In the genomic region with DNA sequence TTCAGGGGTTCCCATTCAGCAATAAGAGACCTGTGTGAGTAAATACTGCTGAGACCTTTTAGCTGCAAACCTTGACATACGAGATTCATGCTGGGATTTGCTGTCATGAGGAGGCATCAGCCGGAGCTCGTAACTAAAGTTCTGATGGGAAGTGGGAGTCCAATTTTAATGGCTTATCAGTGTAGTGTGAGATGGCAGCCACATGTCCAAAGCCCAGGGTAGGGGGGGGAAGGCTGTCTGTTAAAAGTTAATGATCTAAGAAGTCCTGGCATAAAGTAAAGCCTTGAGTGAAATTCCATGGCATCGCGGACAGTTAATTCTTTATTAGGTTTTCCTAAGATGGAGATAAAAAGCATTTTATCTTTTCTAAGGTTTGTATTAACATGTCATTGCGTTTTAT, we compare ENCODE assay signal across 23 cellular contexts.
"Had no signal": no experiment of that assay in that cellular context is flagged by ENCODE, and none has a peak within 500 bp of the region (broad histone marks: within the 10 kb centered on the region; RNA-seq: fewer than 3 reads in every experiment).

No MANE protein-coding gene starts in this region.

- H3K4me3 Mint-ChIP-seq: natural killer cell; nephron; neural progenitor cell; stimulated activated effector memory CD8-positive, alpha-beta T cell treated with anti-CD3 and anti-CD28 coated beads, Interleukin-12 subunit alpha, Interleukin-12 subunit beta, amount 100 ng/mL, for 72 hours; stimulated activated naive B cell treated with anti-CD40 and anti-IgM and Interleukin-4, amounts not matched to agents 10 μg/mL and 1 μg/mL and 100 μg/mL, for 72 hours; stimulated activated naive CD8-positive, alpha-beta T cell treated with anti-CD3 and anti-CD28 coated beads, Interleukin-15, Interleukin-2, amounts not matched to agents 100 ng/mL and 50 ng/mL, for 24 hours had no signal

- H3K36me3 Mint-ChIP-seq: natural killer cell; neural progenitor cell; stimulated activated naive B cell treated with anti-CD40 and anti-IgM and Interleukin-4, amounts not matched to agents 10 μg/mL and 1 μg/mL and 100 μg/mL, for 72 hours had no signal

- H3K27ac Mint-ChIP-seq: natural killer cell; nephron; neural progenitor cell; progenitor cell of endocrine pancreas; stimulated activated effector memory CD8-positive, alpha-beta T cell treated with anti-CD3 and anti-CD28 coated beads, Interleukin-12 subunit alpha, Interleukin-12 subunit beta, amount 100 ng/mL, for 72 hours; stimulated activated naive B cell treated with anti-CD40 and anti-IgM and Interleukin-4, amounts not matched to agents 10 μg/mL and 1 μg/mL and 100 μg/mL, for 72 hours; stimulated activated naive CD8-positive, alpha-beta T cell treated with anti-CD3 and anti-CD28 coated beads, Interleukin-15, Interleukin-2, amounts not matched to agents 100 ng/mL and 50 ng/mL, for 24 hours had no signal

- H3K4me1 Mint-ChIP-seq: natural killer cell; nephron; stimulated activated effector memory CD8-positive, alpha-beta T cell treated with anti-CD3 and anti-CD28 coated beads, Interleukin-12 subunit alpha, Interleukin-12 subunit beta, amount 100 ng/mL, for 72 hours; stimulated activated naive B cell treated with anti-CD40 and anti-IgM and Interleukin-4, amounts not matched to agents 10 μg/mL and 1 μg/mL and 100 μg/mL, for 72 hours had no signal

- H3K9me3 Mint-ChIP-seq: natural killer cell, nephron had no signal

- DNase-seq: natural killer cell; occipital lobe; ovary; psoas muscle; right cardiac atrium; right lobe of liver; sigmoid colon; small intestine; stimulated activated CD4-positive, alpha-beta T cell treated with anti-CD3 and anti-CD28 coated beads, Interleukin-15, amount 100 ng/mL, for 24 hours; stimulated activated CD4-positive, alpha-beta T cell treated with anti-CD3 and anti-CD28 coated beads, Interleukin-2, amount 100 ng/mL, for 24 hours; stimulated activated CD4-positive, alpha-beta T cell treated with anti-CD3 and anti-CD28 coated beads, Interleukin-2, amount 100 ng/mL, for 48 hours; stimulated activated CD4-positive, alpha-beta T cell treated with anti-CD3 and anti-CD28 coated beads, Interleukin-4, amount 100 ng/mL, for 24 hours; stimulated activated naive B cell treated with anti-CD40 and anti-IgM and Interleukin-4, amounts not matched to agents 10 μg/mL and 1 μg/mL and 100 μg/mL, for 72 hours; stimulated activated naive CD4-positive, alpha-beta T cell treated with Interleukin-2 at 50 U/mL for 16 hours; stomach; thyroid gland; trophoblast cell; upper lobe of left lung had no signal

- ATAC-seq: natural killer cell; psoas muscle; right cardiac atrium; right lobe of liver; stimulated activated effector memory CD8-positive, alpha-beta T cell treated with anti-CD3 and anti-CD28 coated beads, Interleukin-12 subunit alpha, Interleukin-12 subunit beta, amount 100 ng/mL, for 72 hours; stimulated activated naive B cell treated with anti-CD40 and anti-IgM and Interleukin-4, amounts not matched to agents 10 μg/mL and 1 μg/mL and 100 μg/mL, for 72 hours had no signal
